Comparison of ENCODE assay signal across 24 cellular contexts in genomic region chr3:27883266-27883665, GRCh38.
"Had no signal": no experiment of that assay in that cellular context is flagged by ENCODE, and none has a peak within 500 bp of the region (broad histone marks: within the 10 kb centered on the region; RNA-seq: fewer than 3 reads in every experiment).

No MANE protein-coding gene starts in this region.

- H3K27ac ChIP-seq: epithelial cell of prostate, esophagus squamous epithelium, foreskin keratinocyte, ovary, right atrium auricular region, sigmoid colon, testis, tibial nerve, upper lobe of right lung, vagina had no signal

- H3K4me1 ChIP-seq: foreskin keratinocyte, right atrium auricular region, sigmoid colon, testis, upper lobe of right lung, vagina had no signal

- H3K36me3 ChIP-seq: esophagus squamous epithelium, ovary, right atrium auricular region, sigmoid colon, tibial nerve, upper lobe of right lung, vagina had no signal

- H3K9me3 Mint-ChIP-seq: immature natural killer cell; neural crest cell; stimulated activated naive B cell treated with anti-CD40 and anti-IgM and Interleukin-4, amounts not matched to agents 10 μg/mL and 1 μg/mL and 100 μg/mL, for 72 hours had no signal

- H3K27me3 ChIP-seq: ovary, right atrium auricular region, sigmoid colon, testis, tibial nerve, upper lobe of right lung, vagina had no signal

- H3K27ac Mint-ChIP-seq: immature natural killer cell; stimulated activated naive B cell treated with anti-CD40 and anti-IgM and Interleukin-4, amounts not matched to agents 10 μg/mL and 1 μg/mL and 100 μg/mL, for 72 hours; stimulated activated naive CD8-positive, alpha-beta T cell treated with anti-CD3 and anti-CD28 coated beads, Interleukin-15, amount 100 ng/mL, for 72 hours had no signal

- H3K36me3 Mint-ChIP-seq: immature natural killer cell; naive B cell; stimulated activated naive B cell treated with anti-CD40 and anti-IgM and Interleukin-4, amounts not matched to agents 10 μg/mL and 1 μg/mL and 100 μg/mL, for 72 hours had no signal

- H3K27me3 Mint-ChIP-seq: stimulated activated naive CD8-positive, alpha-beta T cell treated with anti-CD3 and anti-CD28 coated beads, Interleukin-15, amount 100 ng/mL, for 72 hours had no signal

- H3K9me3 ChIP-seq: esophagus squamous epithelium, ovary, right atrium auricular region, sigmoid colon, testis, tibial nerve, upper lobe of right lung, vagina had no signal

- ATAC-seq: foreskin keratinocyte; left ventricle myocardium superior; stimulated activated naive B cell treated with anti-CD40 and anti-IgM and Interleukin-4, amounts not matched to agents 10 μg/mL and 1 μg/mL and 100 μg/mL, for 72 hours; stimulated activated naive CD8-positive, alpha-beta T cell treated with anti-CD3 and anti-CD28 coated beads, Interleukin-15, amount 100 ng/mL, for 72 hours; upper lobe of right lung had no signal

- H3K4me3 Mint-ChIP-seq: immature natural killer cell; neural crest cell; stimulated activated naive B cell treated with anti-CD40 and anti-IgM and Interleukin-4, amounts not matched to agents 10 μg/mL and 1 μg/mL and 100 μg/mL, for 72 hours had no signal

- H3K4me3 ChIP-seq: esophagus squamous epithelium, lung, ovary, right atrium auricular region, sigmoid colon, skin epidermis, testis, tibial nerve, upper lobe of right lung, vagina had no signal

- DNase-seq: cortex of kidney; effector memory CD4-positive, alpha-beta T cell; esophagus squamous epithelium; foreskin keratinocyte; immature natural killer cell; left ventricle myocardium superior; mesenchymal stem cell; naive B cell; nucleus accumbens; ovary; sigmoid colon; stimulated activated CD4-positive, alpha-beta T cell treated with anti-CD3 and anti-CD28 coated beads, Interleukin-2, amount 100 ng/mL, for 24 hours; stimulated activated CD4-positive, alpha-beta T cell treated with anti-CD3 and anti-CD28 coated beads, Interleukin-4, amount 100 ng/mL, for 4 hours; stimulated activated naive B cell treated with anti-CD40 and anti-IgM and Interleukin-4, amounts not matched to agents 10 μg/mL and 1 μg/mL and 100 μg/mL, for 72 hours; stimulated activated naive CD8-positive, alpha-beta T cell treated with anti-CD3 and anti-CD28 coated beads, Interleukin-15, amount 100 ng/mL, for 72 hours; testis; upper lobe of right lung had no signal
